8 cellular contexts compared by ENCODE assay signal in the genomic region with DNA sequence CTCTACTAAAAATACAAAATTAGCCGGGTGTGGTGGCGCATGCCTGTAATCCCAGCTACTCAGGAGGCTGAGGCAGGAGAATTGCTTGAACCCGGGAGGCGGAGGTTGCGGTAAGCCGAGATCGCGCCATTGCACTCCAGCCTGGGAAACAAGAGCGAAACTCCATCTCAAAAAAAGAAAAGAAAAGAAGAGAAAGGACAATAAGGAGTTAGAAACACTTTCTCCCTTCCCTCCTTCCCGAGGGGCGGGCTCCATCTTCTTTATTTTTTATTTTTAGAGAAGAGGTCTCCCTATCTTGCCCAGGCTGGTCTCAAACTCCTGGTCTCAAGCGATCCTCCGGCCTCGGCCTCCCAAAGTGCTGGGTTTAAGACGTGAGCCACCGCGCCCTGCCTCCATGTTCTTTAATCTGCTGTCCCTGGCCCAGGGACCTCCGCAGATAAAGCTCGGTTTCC. TPM values are rescaled to one million over a fixed set of nuclear protein-coding genes. Genes with fewer than 3 reads are reported as not detected.
DNase-seq lines count a peak whose midpoint lies in the region; ATAC-seq and TF ChIP-seq lines count a peak whose summit lies in the region.
"Not testable (repeated sequence)": the region's sequence is repeated elsewhere in the genome, so short reads cannot be mapped to it uniquely, and the experiment has no call there.

No MANE protein-coding gene starts in this region.

- in situ Hi-C loops in GM18951 (cut with MboI; ENCODE audit: low sequenced_read_pairs, unreplicated experiment) = not testable (repeated sequence)

- not testable (repeated sequence) for TF ChIP-seq CTCF in PC-3 (conservative IDR thresholded peaks at IDR 0.05; ENCODE audit: low read depth, low read length); coronary artery (IDR thresholded peaks at IDR 0.05)

- not testable (repeated sequence) for H4K20me1 ChIP-seq in PC-3 (ENCODE audit: low read length)

- not testable (repeated sequence) for H3K79me2 ChIP-seq in ACC112 (ENCODE audit: control insufficient read depth, insufficient read depth, low read length, unreplicated experiment); PC-3 (ENCODE audit: low read length)

- peaks cover 61% of the 10 kb centered on the region for H3K4me1 Mint-ChIP-seq in activated T-helper 2 cell treated with anti-CD3 and anti-CD28 coated beads, Interferon-gamma antibody, Interleukin-2, Interleukin-4, amounts not matched to agents 10 μg/mL and 5 μg/mL and 100 μg/mL, durations not matched to agents 14 hours and 24 hours and 36 hours (ENCODE audit: low read depth)
- H3K4me1 Mint-ChIP-seq in naive thymus-derived CD8-positive, alpha-beta T cell = peaks cover 30 to 74% (median 69%) of the 10 kb centered on the region in 4 donors
- peaks cover 63% of the 10 kb centered on the region for H3K4me1 Mint-ChIP-seq in stimulated activated memory B cell treated with anti-CD40 and anti-IgM and Interleukin-4, amounts not matched to agents 10 μg/mL and 1 μg/mL and 100 μg/mL, for 72 hours

- not testable (repeated sequence) for H3F3A ChIP-seq in PC-3 (ENCODE audit: low read length, unreplicated experiment)

- H3K36me3 Mint-ChIP-seq in activated T-helper 2 cell treated with anti-CD3 and anti-CD28 coated beads, Interferon-gamma antibody, Interleukin-2, Interleukin-4, amounts not matched to agents 10 μg/mL and 5 μg/mL and 100 μg/mL, durations not matched to agents 14 hours and 24 hours and 36 hours (ENCODE audit: low read depth); naive thymus-derived CD8-positive, alpha-beta T cell; stimulated activated memory B cell treated with anti-CD40 and anti-IgM and Interleukin-4, amounts not matched to agents 10 μg/mL and 1 μg/mL and 100 μg/mL, for 72 hours: not testable (repeated sequence)

- not testable (repeated sequence) for H3K9me3 ChIP-seq in PC-3 (ENCODE audit: low read length); right cardiac atrium (ENCODE audit: control insufficient read depth, low read length)

- not testable (repeated sequence) for H3K27me3 ChIP-seq in ACC112 (ENCODE audit: insufficient read depth, low read length); PC-3 (ENCODE audit: low read length); right cardiac atrium (ENCODE audit: control insufficient read depth, insufficient read depth)

- POLR2A ChIA-PET in PC-3 (lab: Charles Lee; ENCODE audit: unreplicated experiment) = interaction anchor here (0.6 to 1.2 kb wide), 3 partner anchors 23 to 48 kb away, joined by 3 to 12 read pairs (median 6); a partner anchor contains a TSS
- POLR2A ChIA-PET in naive thymus-derived CD8-positive, alpha-beta T cell (lab: Charles Lee) = interaction anchor here (0.7 to 15.6 kb wide), 21 partner anchors 9 to 545 kb away, joined by 3 to 292 read pairs (median 8); a partner anchor contains a TSS

- not testable (repeated sequence) for H3K36me3 ChIP-seq in ACC112 (ENCODE audit: insufficient read depth, low read length); PC-3 (ENCODE audit: low read depth, low read length)

- H3K27ac Mint-ChIP-seq in activated T-helper 2 cell treated with anti-CD3 and anti-CD28 coated beads, Interferon-gamma antibody, Interleukin-2, Interleukin-4, amounts not matched to agents 10 μg/mL and 5 μg/mL and 100 μg/mL, durations not matched to agents 14 hours and 24 hours and 36 hours = peak overlapping the region; percentile 98
- H3K27ac Mint-ChIP-seq in naive thymus-derived CD8-positive, alpha-beta T cell = peak overlapping the region; percentile 94 to 100 (median 98)
- H3K27ac Mint-ChIP-seq in stimulated activated memory B cell treated with anti-CD40 and anti-IgM and Interleukin-4, amounts not matched to agents 10 μg/mL and 1 μg/mL and 100 μg/mL, for 72 hours = peak overlapping the region; percentile 99

- DNase-seq in PC-3; activated T-helper 2 cell treated with anti-CD3 and anti-CD28 coated beads, Interferon-gamma antibody, Interleukin-2, Interleukin-4, amounts not matched to agents 10 μg/mL and 5 μg/mL and 100 μg/mL, durations not matched to agents 14 hours and 24 hours and 36 hours (ENCODE audit: low spot score); coronary artery (ENCODE audit: low spot score); right cardiac atrium; naive thymus-derived CD8-positive, alpha-beta T cell: not testable (repeated sequence)

- H3K4me1 ChIP-seq in ACC112 (ENCODE audit: control insufficient read depth, insufficient read depth, low read length, unreplicated experiment) (peaks cover 22% of the 10 kb centered on the region), PC-3 (ENCODE audit: insufficient read depth, low read length) (peaks cover 33% of the 10 kb centered on the region)
- not testable (repeated sequence) for H3K4me1 ChIP-seq in right cardiac atrium (ENCODE audit: control insufficient read depth, insufficient read depth, low read length)

- not testable (repeated sequence) for H2AFZ ChIP-seq in ACC112 (ENCODE audit: low read length, unreplicated experiment); PC-3 (ENCODE audit: low read length)

- peak; percentile 51 for TF ChIP-seq POLR2A in GM18951 (IDR thresholded peaks at IDR 0.05; ENCODE audit: extremely low read depth, insufficient read depth, insufficient read length)

- H3K4me2 ChIP-seq in PC-3 (ENCODE audit: low read length) = peak overlapping the region; percentile 87

- intact Hi-C loops in PC-3 (cut with micrococcal nuclease); right cardiac atrium (cut with DNase I): not testable (repeated sequence)
- intact Hi-C loops in activated T-helper 2 cell treated with anti-CD3 and anti-CD28 coated beads, Interferon-gamma antibody, Interleukin-2, Interleukin-4, amounts not matched to agents 10 μg/mL and 5 μg/mL and 100 μg/mL, durations not matched to agents 14 hours and 24 hours and 36 hours (cut with micrococcal nuclease) = loop anchor here (1.0 kb wide), 7 partner anchors 8 to 79 kb away; a partner anchor contains a TSS

- H3K4me3 ChIP-seq in ACC112 (ENCODE audit: low read depth, low read length) = peak overlapping the region; percentile 78
- not testable (repeated sequence) for H3K4me3 ChIP-seq in PC-3 (ENCODE audit: low read length); right cardiac atrium (ENCODE audit: low read length)
- H3K4me3 ChIP-seq in coronary artery = peak overlapping the region; percentile 84

- H3K27ac ChIP-seq in ACC112 (ENCODE audit: low read depth, low read length) = peak overlapping the region; percentile 97
- H3K27ac ChIP-seq in PC-3 (ENCODE audit: low read length) = peak overlapping the region; percentile 97
- H3K27ac ChIP-seq in coronary artery = peak overlapping the region; percentile 94 to 98
- H3K27ac ChIP-seq in right cardiac atrium (ENCODE audit: low read length) = peak overlapping the region; percentile 94

- WGBS in right cardiac atrium = 64% methylated on average over 19 of the region's 19 CpGs

- H3K9ac ChIP-seq in PC-3 (ENCODE audit: low read length) = peak overlapping the region; percentile 97

- BruUV-seq in PC-3 (replicated peaks; lab: Mats Ljungman, UMichigan) = not testable (repeated sequence)

- not testable (repeated sequence) for H3K27me3 Mint-ChIP-seq in activated T-helper 2 cell treated with anti-CD3 and anti-CD28 coated beads, Interferon-gamma antibody, Interleukin-2, Interleukin-4, amounts not matched to agents 10 μg/mL and 5 μg/mL and 100 μg/mL, durations not matched to agents 14 hours and 24 hours and 36 hours (ENCODE audit: low read depth); naive thymus-derived CD8-positive, alpha-beta T cell; stimulated activated memory B cell treated with anti-CD40 and anti-IgM and Interleukin-4, amounts not matched to agents 10 μg/mL and 1 μg/mL and 100 μg/mL, for 72 hours

- H3K9me3 Mint-ChIP-seq in activated T-helper 2 cell treated with anti-CD3 and anti-CD28 coated beads, Interferon-gamma antibody, Interleukin-2, Interleukin-4, amounts not matched to agents 10 μg/mL and 5 μg/mL and 100 μg/mL, durations not matched to agents 14 hours and 24 hours and 36 hours; naive thymus-derived CD8-positive, alpha-beta T cell; stimulated activated memory B cell treated with anti-CD40 and anti-IgM and Interleukin-4, amounts not matched to agents 10 μg/mL and 1 μg/mL and 100 μg/mL, for 72 hours: not testable (repeated sequence)

- ATAC-seq in PC-3; right cardiac atrium; naive thymus-derived CD8-positive, alpha-beta T cell; stimulated activated memory B cell treated with anti-CD40 and anti-IgM and Interleukin-4, amounts not matched to agents 10 μg/mL and 1 μg/mL and 100 μg/mL, for 72 hours: not testable (repeated sequence)

- CTCF ChIA-PET in PC-3 (lab: Charles Lee) = interaction anchor here (1.0 kb wide), 1 partner anchor 24 kb away, joined by 3 read pairs; no protein-coding TSS in a partner anchor

- H3K4me3 Mint-ChIP-seq in activated T-helper 2 cell treated with anti-CD3 and anti-CD28 coated beads, Interferon-gamma antibody, Interleukin-2, Interleukin-4, amounts not matched to agents 10 μg/mL and 5 μg/mL and 100 μg/mL, durations not matched to agents 14 hours and 24 hours and 36 hours (ENCODE audit: low read depth) = peak overlapping the region; percentile 76
- peak overlapping the region; percentile 71 to 89 (median 84) for H3K4me3 Mint-ChIP-seq in naive thymus-derived CD8-positive, alpha-beta T cell
- peak overlapping the region; percentile 79 for H3K4me3 Mint-ChIP-seq in stimulated activated memory B cell treated with anti-CD40 and anti-IgM and Interleukin-4, amounts not matched to agents 10 μg/mL and 1 μg/mL and 100 μg/mL, for 72 hours

- not testable (repeated sequence) for H3K9me2 ChIP-seq in PC-3 (replicated peaks; ENCODE audit: low read length)

RNA-seq across cellular contexts. Expression of a gene that starts 23.1 kb away (rescaled TPM):
- total RNA-seq in PC-3 (2014; rRNA removed) (68.9 and 94.2 TPM in 2 replicates), right cardiac atrium (100 to 1,000 TPM in 1 of 4 donors, 10 to 100 TPM in 3; 33.0 to 113 (median 76.5) TPM)
- total RNA-seq in activated T-helper 2 cell treated with anti-CD3 and anti-CD28 coated beads, Interferon-gamma antibody, Interleukin-2, Interleukin-4, amounts not matched to agents 10 μg/mL and 5 μg/mL and 100 μg/mL, durations not matched to agents 14 hours and 24 hours and 36 hours = 543 and 569 TPM in 2 replicates
- 53.6 TPM for polyA plus RNA-seq in right cardiac atrium
- 10 to 100 TPM; 23.8 to 29.6 TPM for total RNA-seq in naive thymus-derived CD8-positive, alpha-beta T cell
- 100 to 1,000 TPM in 2 of 3 donors, 10 to 100 TPM in 1; 68.0 to 190 (median 189) TPM for polyA plus RNA-seq in naive thymus-derived CD8-positive, alpha-beta T cell

RNA-seq across cellular contexts. Expression of a gene that starts 57.9 kb away (rescaled TPM):
- total RNA-seq in PC-3 (2014; rRNA removed) = 25.7 and 30.9 TPM in 2 replicates
- 27.6 and 34.0 TPM in 2 replicates for total RNA-seq in activated T-helper 2 cell treated with anti-CD3 and anti-CD28 coated beads, Interferon-gamma antibody, Interleukin-2, Interleukin-4, amounts not matched to agents 10 μg/mL and 5 μg/mL and 100 μg/mL, durations not matched to agents 14 hours and 24 hours and 36 hours
- total RNA-seq in right cardiac atrium = 10 to 100 TPM; 26.9 to 35.0 (median 30.9) TPM
- 25.8 TPM for polyA plus RNA-seq in right cardiac atrium
- 10 to 100 TPM; 25.5 to 27.9 TPM for total RNA-seq in naive thymus-derived CD8-positive, alpha-beta T cell
- polyA plus RNA-seq in naive thymus-derived CD8-positive, alpha-beta T cell = 10 to 100 TPM; 13.1 to 25.0 (median 16.6) TPM
